ENCODE assay signal across 8 cellular contexts in genomic region chr19:11261902-11262839, GRCh38. TPM values are rescaled to one million over a fixed set of nuclear protein-coding genes. Genes with fewer than 3 reads are reported as not detected.
DNase-seq lines count a peak whose midpoint lies in the region; ATAC-seq and TF ChIP-seq lines count a peak whose summit lies in the region.

Gene DOCK6 (minus strand): TSS chr19:11262524. CDS start chr19:11262440, 84 bp downstream.

- H3K27ac Mint-ChIP-seq in CD4-positive, alpha-beta memory T cell = no peak within 1 kb of the TSS
- no peak within 1 kb of the TSS for H3K27ac Mint-ChIP-seq in activated naive CD4-positive, alpha-beta T cell treated with anti-CD3 and anti-CD28 coated beads, Interleukin-2, amount 50 U/mL, for 72 hours

- TF ChIP-seq POLR2A in heart left ventricle (IDR thresholded peaks at IDR 0.05) = no peak

- CTCF ChIA-PET in CD4-positive, alpha-beta memory T cell (lab: Charles Lee; ENCODE audit: partially characterized antibody) = interaction anchor here (0.6 kb wide), 1 partner anchor 781 kb away, joined by 3 read pairs; no protein-coding TSS in a partner anchor

- peak within 1 kb of the TSS in 1 of 2 donors; percentile 19 for H3K4me3 ChIP-seq in CD4-positive, alpha-beta memory T cell (ENCODE audit: low read length in 2 of 2)
- H3K4me3 ChIP-seq in heart left ventricle (peak within 1 kb of the TSS; percentile 67 to 98 (median 90)), psoas muscle (peak within 1 kb of the TSS; percentile 70)

- H3K9me3 Mint-ChIP-seq in CD4-positive, alpha-beta memory T cell = peaks cover 0 to 4% (median 1%) of the 10 kb centered on the region in 8 donors
- no peaks in the 10 kb centered on the region for H3K9me3 Mint-ChIP-seq in activated naive CD4-positive, alpha-beta T cell treated with anti-CD3 and anti-CD28 coated beads, Interleukin-2, amount 50 U/mL, for 72 hours

- peak; percentile 63 to 76 for ATAC-seq in activated naive CD4-positive, alpha-beta T cell treated with anti-CD3 and anti-CD28 coated beads, Interleukin-2, amount 50 U/mL, for 72 hours
- ATAC-seq in heart left ventricle = peak in 3 of 4 donors; percentile 23 to 64 (median 62)
- ATAC-seq in psoas muscle = peak in 2 of 4 donors; percentile 17 to 49
- no peak for ATAC-seq in HG02870 (IDR thresholded peaks at IDR 0.05; ENCODE audit: unreplicated experiment)
- ATAC-seq in GM18502 (IDR thresholded peaks at IDR 0.05; ENCODE audit: poor library complexity, unreplicated experiment) = no peak

- H3K27me3 Mint-ChIP-seq in CD4-positive, alpha-beta memory T cell = peaks cover 35 to 38% of the 10 kb centered on the region in 2 donors

- TF ChIP-seq CTCF in heart left ventricle (IDR thresholded peaks at IDR 0.05) (peak; percentile 8 to 70 (median 42)), psoas muscle (IDR thresholded peaks at IDR 0.05) (peak; percentile 21)

- peak within 1 kb of the TSS; percentile 27 to 76 (median 73) for H3K4me3 Mint-ChIP-seq in CD4-positive, alpha-beta memory T cell

- POLR2A ChIA-PET in CD4-positive, alpha-beta memory T cell (lab: Charles Lee; ENCODE audit: partially characterized antibody) = no interaction called here

- no peaks in the 10 kb centered on the region for H3K9me3 ChIP-seq in CD4-positive, alpha-beta memory T cell (ENCODE audit: control insufficient read depth in 1 of 2, low read length in 2 of 2)
- H3K9me3 ChIP-seq in heart left ventricle = no peaks in the 10 kb centered on the region
- no peaks in the 10 kb centered on the region for H3K9me3 ChIP-seq in psoas muscle

- peaks cover 0 to 12% (median 2%) of the 10 kb centered on the region in 4 donors for H3K4me1 Mint-ChIP-seq in CD4-positive, alpha-beta memory T cell

- DNase-seq in CD4-positive, alpha-beta memory T cell = no peak
- DNase-seq in HuH-7.5 (ENCODE audit: low spot score) (peak; percentile 61), heart left ventricle (peak in 3 of 5 donors; percentile 51 to 58 (median 55)), psoas muscle (peak; percentile 49 to 64), putamen (ENCODE audit: low spot score) (no peak)
- peak in 1 of 2 donors; percentile 35 for DNase-seq in activated naive CD4-positive, alpha-beta T cell treated with anti-CD3 and anti-CD28 coated beads, Interleukin-2, amount 50 U/mL, for 72 hours (ENCODE audit: low spot score in 2 of 2)

- intact Hi-C loops in CD4-positive, alpha-beta memory T cell (cut with micrococcal nuclease) = no loop called here
- intact Hi-C loops in heart left ventricle (cut with DNase I) (no loop called here), psoas muscle (cut with DNase I) (no loop called here)

- H3K27ac ChIP-seq in CD4-positive, alpha-beta memory T cell (ENCODE audit: low read depth, low read length) = no peak within 1 kb of the TSS
- H3K27ac ChIP-seq in heart left ventricle (peak within 1 kb of the TSS; percentile 78 to 98 (median 94)), psoas muscle (peak within 1 kb of the TSS; percentile 76)

- WGBS in heart left ventricle, 4 donors = 1 to 3% (median 2%) methylated on average over 9 to 92 of the region's 92 CpGs
- 1 to 4% (median 2%) methylated on average over 42 to 92 of the region's 92 CpGs for WGBS in psoas muscle, 3 donors

- H3K27me3 ChIP-seq in CD4-positive, alpha-beta memory T cell (ENCODE audit: insufficient read depth, low read length) = peaks cover 15% of the 10 kb centered on the region
- H3K27me3 ChIP-seq in heart left ventricle (peaks cover 0 to 10% (median 0%) of the 10 kb centered on the region in 9 donors), psoas muscle (ENCODE audit: insufficient read depth in 3 of 3, low read length in 2 of 3) (peaks cover 0 to 31% (median 12%) of the 10 kb centered on the region in 3 donors)

- H3K36me3 Mint-ChIP-seq in CD4-positive, alpha-beta memory T cell = no peaks in the 10 kb centered on the region
- no peaks in the 10 kb centered on the region for H3K36me3 Mint-ChIP-seq in activated naive CD4-positive, alpha-beta T cell treated with anti-CD3 and anti-CD28 coated beads, Interleukin-2, amount 50 U/mL, for 72 hours

- no peaks in the 10 kb centered on the region for H3K36me3 ChIP-seq in CD4-positive, alpha-beta memory T cell (ENCODE audit: insufficient read depth, low read length)
- H3K36me3 ChIP-seq in heart left ventricle (no peaks in the 10 kb centered on the region), psoas muscle (ENCODE audit: insufficient read depth in 1 of 2, low read depth in 1 of 2) (no peaks in the 10 kb centered on the region)

- no peaks in the 10 kb centered on the region for H3K4me1 ChIP-seq in CD4-positive, alpha-beta memory T cell (ENCODE audit: insufficient read depth, low read length)
- H3K4me1 ChIP-seq in heart left ventricle (peaks cover 0 to 25% (median 16%) of the 10 kb centered on the region in 12 donors), psoas muscle (no peaks in the 10 kb centered on the region)

RNA-seq across cellular contexts. Expression of gene DOCK6, which starts in this region (rescaled TPM):
- total RNA-seq in CD4-positive, alpha-beta memory T cell = under 1 TPM; 0.30 to 0.64 TPM
- not detected for polyA plus RNA-seq in CD4-positive, alpha-beta memory T cell
- total RNA-seq in activated naive CD4-positive, alpha-beta T cell treated with anti-CD3 and anti-CD28 coated beads, Interleukin-2, amount 50 U/mL, for 72 hours = 10 to 100 TPM in 1 of 2 donors, 1 to 10 TPM in 1; 2.0 to 17.4 TPM
- total RNA-seq in heart left ventricle (10 to 100 TPM; 21.6 to 57.8 (median 39.5) TPM), psoas muscle (10 to 100 TPM; 14.5 to 27.1 (median 17.8) TPM)
- polyA plus RNA-seq in heart left ventricle (10 to 100 TPM; 25.6 to 36.0 TPM), psoas muscle (10 to 100 TPM in 2 of 3 donors, 1 to 10 TPM in 1; 8.7 to 16.0 (median 11.4) TPM)

Comparison
In these comparisons a context has a peak if more than half of its experiments do, and no peak if none do; other contexts are left out.
1. RNA of gene DOCK6 (polyA plus RNA-seq): 25.6 to 36.0 TPM in heart left ventricle and 8.7 to 16.0 TPM in psoas muscle; not detected in CD4-positive, alpha-beta memory T cell; every median in the first group is over 4 times any median in the second.
2. DNase-seq: peak in HuH-7.5 (single experiment), heart left ventricle (3 of 5) and psoas muscle (2 of 2); none in CD4-positive, alpha-beta memory T cell (0 of 5) and putamen (single experiment).
3. ATAC-seq: peak in activated naive CD4-positive, alpha-beta T cell treated with anti-CD3 and anti-CD28 coated beads, Interleukin-2, amount 50 U/mL, for 72 hours (2 of 2) and heart left ventricle (3 of 4); none in HG02870 (single experiment) and GM18502 (single experiment).